ENCODE assay signal across 9 cellular contexts in the genomic region with DNA sequence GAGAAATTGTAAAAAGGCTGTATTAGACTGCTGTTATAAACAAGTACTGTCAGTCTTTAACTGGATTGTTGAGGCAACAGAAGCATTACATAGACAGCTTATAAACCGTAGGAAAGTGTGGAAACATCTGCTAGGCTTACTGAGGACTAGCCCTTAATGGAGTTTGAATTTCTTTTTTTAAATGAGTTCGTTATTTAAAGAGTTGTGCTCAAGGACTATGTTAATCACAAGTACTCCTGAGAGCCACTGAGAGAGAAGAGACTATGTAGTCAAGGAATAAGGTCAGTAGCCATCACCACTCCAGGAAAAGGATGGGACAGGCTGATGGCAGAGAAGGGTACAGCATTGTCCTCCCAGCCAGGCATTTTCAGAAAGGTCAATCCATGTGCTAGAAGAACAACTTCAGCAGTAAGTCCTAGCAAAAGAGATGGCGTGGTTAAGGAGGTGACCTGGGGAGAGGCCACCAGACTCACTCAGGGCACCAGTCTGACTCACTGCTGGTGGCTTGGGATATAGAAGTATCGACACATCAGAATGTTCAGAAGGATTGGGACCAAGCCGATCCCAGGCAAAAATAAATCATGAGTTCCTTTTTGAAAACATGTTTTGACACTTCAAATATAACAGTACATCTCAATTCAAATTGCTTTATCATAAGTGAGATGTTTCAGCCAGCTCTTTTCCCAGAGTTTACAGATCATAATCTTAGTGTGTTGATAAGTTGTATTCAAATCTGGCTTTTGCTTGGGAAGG. TPM values are rescaled to one million over a fixed set of nuclear protein-coding genes. Genes with fewer than 3 reads are reported as not detected.
DNase-seq lines count a peak whose midpoint lies in the region; ATAC-seq and TF ChIP-seq lines count a peak whose summit lies in the region.
"Had no signal": no experiment of that assay in that cellular context is flagged by ENCODE, and none has a peak within 500 bp of the region (broad histone marks: within the 10 kb centered on the region; RNA-seq: fewer than 3 reads in every experiment).

No MANE protein-coding gene starts in this region.

- H3K4me1 ChIP-seq in KMS-11 (ENCODE audit: low read depth, poor library complexity, severe bottlenecking) = peaks cover 23% of the 10 kb centered on the region
- peaks cover 5% of the 10 kb centered on the region for H3K4me1 ChIP-seq in mesenchymal stem cell (ENCODE audit: control insufficient read depth, insufficient read depth, low read depth, low read length)
- H3K4me1 ChIP-seq in Peyer's patch = peaks cover 0 to 14% (median 7%) of the 10 kb centered on the region in 4 donors

- no peaks in the 10 kb centered on the region for H3K9me3 Mint-ChIP-seq in activated naive CD4-positive, alpha-beta T cell treated with anti-CD3 and anti-CD28 coated beads, Interleukin-2, amount 50 U/mL, for 72 hours

- H3K36me3 Mint-ChIP-seq in activated naive CD4-positive, alpha-beta T cell treated with anti-CD3 and anti-CD28 coated beads, Interleukin-2, amount 50 U/mL, for 72 hours = peaks cover 27 to 39% of the 10 kb centered on the region in 2 donors

- H3K27me3 ChIP-seq in KMS-11 (ENCODE audit: insufficient read depth, low read depth) (no peaks in the 10 kb centered on the region), mesenchymal stem cell (ENCODE audit: control insufficient read depth in 1 of 2, insufficient read depth in 1 of 2, low read length in 2 of 2) (no peaks in the 10 kb centered on the region), Peyer's patch (no peaks in the 10 kb centered on the region)

- no peak overlapping the region for H3K9ac ChIP-seq in KMS-11
- peak overlapping the region; percentile 30 for H3K9ac ChIP-seq in mesenchymal stem cell (ENCODE audit: low read length)

- H3K4me2 ChIP-seq in KMS-11 = no peak overlapping the region
- H3K4me2 ChIP-seq in mesenchymal stem cell (ENCODE audit: low read length, poor library complexity, severe bottlenecking) = no peak overlapping the region

- peak; percentile 22 to 29 for ATAC-seq in activated naive CD4-positive, alpha-beta T cell treated with anti-CD3 and anti-CD28 coated beads, Interleukin-2, amount 50 U/mL, for 72 hours
- ATAC-seq in HG03097 (IDR thresholded peaks at IDR 0.05; ENCODE audit: low FRiP score, unreplicated experiment) (no peak), GM19328 (IDR thresholded peaks at IDR 0.05; ENCODE audit: unreplicated experiment) (no peak)

- H2AFZ ChIP-seq in KMS-11 (ENCODE audit: low read depth) = no peak overlapping the region
- no peak overlapping the region for H2AFZ ChIP-seq in mesenchymal stem cell (ENCODE audit: low read depth, low read length)

- no peak for TF ChIP-seq POLR2A in Peyer's patch (IDR thresholded peaks at IDR 0.05)

- no peak overlapping the region for H2BK15ac ChIP-seq in mesenchymal stem cell (ENCODE audit: low read depth, poor library complexity, severe bottlenecking)

- H3K27ac ChIP-seq in KMS-11 (peak overlapping the region; percentile 4; the same call in 1 of the 2 replicates), mesenchymal stem cell (ENCODE audit: low read length, poor library complexity, severe bottlenecking) (peak overlapping the region; percentile 13), Peyer's patch (no peak overlapping the region)

- H3K14ac ChIP-seq in mesenchymal stem cell (ENCODE audit: low read length in 2 of 2) = no peak overlapping the region

- H3K36me3 ChIP-seq in KMS-11 (ENCODE audit: insufficient read depth) (peaks cover 19% of the 10 kb centered on the region; the same call in 1 of the 2 replicates), mesenchymal stem cell (ENCODE audit: control insufficient read depth in 1 of 2, insufficient read depth in 2 of 2, low read depth in 1 of 2, low read length in 2 of 2) (peaks cover 15 to 42% of the 10 kb centered on the region in 2 experiments), Peyer's patch (peaks cover 0 to 38% (median 0%) of the 10 kb centered on the region in 3 donors)

- H2BK120ac ChIP-seq in mesenchymal stem cell (ENCODE audit: low read depth, low read length) = no peak overlapping the region

- peak; percentile 27 for DNase-seq in Daoy (ENCODE audit: low read depth)
- DNase-seq in activated naive CD4-positive, alpha-beta T cell treated with anti-CD3 and anti-CD28 coated beads, Interleukin-2, amount 50 U/mL, for 72 hours (ENCODE audit: low spot score in 2 of 2) = no peak
- DNase-seq in mesenchymal stem cell = peak; percentile 65
- DNase-seq in Peyer's patch = no peak
- no peak for DNase-seq in DMS153 (lab: John Stamatoyannopoulos, UW)
- DNase-seq: NCI-H1436 had no signal

- no peak overlapping the region for H2BK12ac ChIP-seq in mesenchymal stem cell (ENCODE audit: low read length in 2 of 2)

- 34% methylated on average over 5 of the region's 5 CpGs for WGBS in mesenchymal stem cell

- H3K9me3 ChIP-seq in mesenchymal stem cell (ENCODE audit: control insufficient read depth, low read length) (no peaks in the 10 kb centered on the region), Peyer's patch (no peaks in the 10 kb centered on the region)

- peaks cover 3% of the 10 kb centered on the region for H3K79me1 ChIP-seq in mesenchymal stem cell (replicated peaks; ENCODE audit: low read length, poor library complexity, severe bottlenecking)

- no peak overlapping the region for H4K91ac ChIP-seq in mesenchymal stem cell (ENCODE audit: low read length)

- H3K23ac ChIP-seq in mesenchymal stem cell (ENCODE audit: low read length in 2 of 2) = no peak overlapping the region

- TF ChIP-seq CTCF in KMS-11 (conservative IDR thresholded peaks at IDR 0.05; ENCODE audit: low read depth, low read length) (no peak), Peyer's patch (IDR thresholded peaks at IDR 0.05) (no peak)

- H3K79me2 ChIP-seq in KMS-11 (ENCODE audit: insufficient read depth, low read depth) = peaks cover 11% of the 10 kb centered on the region

- H3K4me3 ChIP-seq in KMS-11 (IDR thresholded peaks at IDR 0.05; ENCODE audit: insufficient read depth, low read depth, low read length) (no peak overlapping the region), mesenchymal stem cell (ENCODE audit: insufficient read depth in 1 of 2, low read depth in 1 of 2, low read length in 2 of 2) (no peak overlapping the region), Peyer's patch (no peak overlapping the region)

- no peak overlapping the region for H3K4ac ChIP-seq in mesenchymal stem cell (ENCODE audit: low read depth in 1 of 2, low read length in 2 of 2)

- H3K18ac ChIP-seq in mesenchymal stem cell (ENCODE audit: low read depth in 1 of 2, low read length in 2 of 2) = peak overlapping the region in 1 of 2 experiments; percentile 62

- peaks cover 28% of the 10 kb centered on the region for H4K20me1 ChIP-seq in KMS-11 (ENCODE audit: insufficient read depth)

- H4K8ac ChIP-seq in mesenchymal stem cell (ENCODE audit: low read length) = no peak overlapping the region

- H2AK5ac ChIP-seq in mesenchymal stem cell (ENCODE audit: low read length, severe bottlenecking) = no peak overlapping the region

- no peak overlapping the region for H2BK5ac ChIP-seq in mesenchymal stem cell (ENCODE audit: low read depth, low read length, poor library complexity, severe bottlenecking)

- peak overlapping the region; percentile 78 to 97 for H3K27ac Mint-ChIP-seq in activated naive CD4-positive, alpha-beta T cell treated with anti-CD3 and anti-CD28 coated beads, Interleukin-2, amount 50 U/mL, for 72 hours

RNA-seq across cellular contexts. Expression of gene RPS12, which starts 6.4 kb away (rescaled TPM):
- total RNA-seq in Daoy (2014; rRNA removed; shearing (Covaris generic)) = 1,785 and 2,372 TPM in 2 replicates
- total RNA-seq in activated naive CD4-positive, alpha-beta T cell treated with anti-CD3 and anti-CD28 coated beads, Interleukin-2, amount 50 U/mL, for 72 hours = 1,000 to 10,000 TPM; 1,712 to 1,768 TPM
- polyA plus RNA-seq in mesenchymal stem cell (2013, experiment 1 of 2) = 2,708 TPM
- polyA plus RNA-seq in mesenchymal stem cell (2013, experiment 2 of 2) = 2,617 TPM
- 1,000 to 10,000 TPM in 1 of 4 donors, 100 to 1,000 TPM in 3; 323 to 1,787 (median 560) TPM for total RNA-seq in Peyer's patch

RNA-seq across cellular contexts. Expression of gene SLC18B1, which starts 22.4 kb away (rescaled TPM):
- 7.9 and 8.9 TPM in 2 replicates for total RNA-seq in Daoy (2014; rRNA removed; shearing (Covaris generic))
- total RNA-seq in activated naive CD4-positive, alpha-beta T cell treated with anti-CD3 and anti-CD28 coated beads, Interleukin-2, amount 50 U/mL, for 72 hours = 1 to 10 TPM; 6.3 to 9.4 TPM
- 10.4 TPM for polyA plus RNA-seq in mesenchymal stem cell (2013, experiment 1 of 2)
- 10.8 TPM for polyA plus RNA-seq in mesenchymal stem cell (2013, experiment 2 of 2)
- 10 to 100 TPM in 2 of 4 donors, 1 to 10 TPM in 2; 2.5 to 16.4 (median 9.0) TPM for total RNA-seq in Peyer's patch

Comparison
In these comparisons a context has a peak if more than half of its experiments do, and no peak if none do; other contexts are left out.
1. DNase-seq: peak in Daoy (single experiment) and mesenchymal stem cell (single experiment); none in activated naive CD4-positive, alpha-beta T cell treated with anti-CD3 and anti-CD28 coated beads, Interleukin-2, amount 50 U/mL, for 72 hours (0 of 2), Peyer's patch (0 of 3) and DMS153 (single experiment).
2. H3K27ac ChIP-seq: peak in KMS-11 (single experiment) and mesenchymal stem cell (single experiment); none in Peyer's patch (0 of 4).
3. ATAC-seq: peak in activated naive CD4-positive, alpha-beta T cell treated with anti-CD3 and anti-CD28 coated beads, Interleukin-2, amount 50 U/mL, for 72 hours (2 of 2); none in HG03097 (single experiment) and GM19328 (single experiment).